In the genomic region with DNA sequence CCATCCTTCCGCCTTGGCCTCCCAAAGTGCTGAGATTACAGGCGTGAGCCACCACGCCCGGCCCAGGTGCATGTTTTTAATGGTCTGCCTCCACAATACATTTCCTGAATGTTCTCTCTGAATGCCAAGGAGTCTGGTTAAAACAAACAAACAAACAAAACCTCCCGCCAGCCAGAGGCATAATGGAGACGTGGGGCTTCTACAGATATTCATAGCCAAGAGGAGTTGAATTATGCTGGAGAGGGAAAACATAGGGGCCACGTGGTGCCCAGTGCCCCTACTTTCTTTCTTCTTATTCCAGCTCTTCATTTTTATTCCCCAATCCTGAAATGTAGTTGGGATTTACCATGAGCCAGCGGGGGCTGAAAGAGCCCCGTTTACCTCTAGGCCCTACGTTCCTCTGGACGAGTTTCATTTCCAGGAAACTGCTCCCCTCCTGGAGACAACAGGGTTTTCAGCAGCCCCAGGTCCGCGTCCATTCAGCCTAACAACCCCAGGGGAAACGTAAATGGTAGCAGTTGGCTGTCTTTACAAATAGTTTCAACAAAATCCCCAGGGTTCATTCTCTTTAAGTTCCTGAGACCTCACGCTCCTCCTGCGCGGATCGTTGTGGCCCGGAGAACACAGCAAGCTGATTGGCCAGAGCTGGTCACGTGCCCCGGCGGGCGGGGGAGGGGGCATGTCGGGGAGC, we compare ENCODE assay signal across 7 cellular contexts.
DNase-seq lines count a peak whose midpoint lies in the region; ATAC-seq and TF ChIP-seq lines count a peak whose summit lies in the region.

No MANE protein-coding gene starts in this region.

- peak overlapping the region; percentile 36 for H3K4me3 Mint-ChIP-seq in natural killer cell

- TF ChIP-seq CTCF in GM12875 (IDR thresholded peaks at IDR 0.05; ENCODE audit: borderline replicate concordance, insufficient read depth, low read depth, low read length) (no peak), fibroblast of villous mesenchyme (IDR thresholded peaks at IDR 0.05; ENCODE audit: insufficient read depth, low read depth, low read length) (peak; percentile 37), natural killer cell (IDR thresholded peaks at IDR 0.05) (no peak)

- intact Hi-C loops in natural killer cell (cut with micrococcal nuclease), result no loop called here

- H3K27ac Mint-ChIP-seq in natural killer cell, result no peak overlapping the region

- no peaks in the 10 kb centered on the region for H3K4me1 Mint-ChIP-seq in natural killer cell

- DNase-seq in SHP77 treated with DMSO at 0.1 percent for 48 hours (lab: John Stamatoyannopoulos, UW) (peak; percentile 12), fibroblast of villous mesenchyme (ENCODE audit: low read depth) (peak; percentile 37), natural killer cell (no peak)

- ATAC-seq in natural killer cell, result peak in 1 of 3 donors; percentile 46
- no peak for ATAC-seq in HG03442 (IDR thresholded peaks at IDR 0.05; ENCODE audit: unreplicated experiment)
- ATAC-seq in HG03139 (IDR thresholded peaks at IDR 0.05; ENCODE audit: unreplicated experiment), result no peak
- no peak for ATAC-seq in GM21786 (IDR thresholded peaks at IDR 0.05; ENCODE audit: unreplicated experiment)

- peaks cover 11 to 17% of the 10 kb centered on the region in 2 donors for H3K27me3 Mint-ChIP-seq in natural killer cell (ENCODE audit: low read depth in 2 of 2)

- H3K4me3 ChIP-seq in GM12875 (ENCODE audit: low read depth, low read length) (peak overlapping the region; percentile 39), fibroblast of villous mesenchyme (ENCODE audit: low read depth, low read length) (peak overlapping the region; percentile 62)

- no peaks in the 10 kb centered on the region for H3K9me3 Mint-ChIP-seq in natural killer cell

- no peaks in the 10 kb centered on the region for H3K36me3 Mint-ChIP-seq in natural killer cell
